ENCODE assay signal across 40 cellular contexts in the genomic region with DNA sequence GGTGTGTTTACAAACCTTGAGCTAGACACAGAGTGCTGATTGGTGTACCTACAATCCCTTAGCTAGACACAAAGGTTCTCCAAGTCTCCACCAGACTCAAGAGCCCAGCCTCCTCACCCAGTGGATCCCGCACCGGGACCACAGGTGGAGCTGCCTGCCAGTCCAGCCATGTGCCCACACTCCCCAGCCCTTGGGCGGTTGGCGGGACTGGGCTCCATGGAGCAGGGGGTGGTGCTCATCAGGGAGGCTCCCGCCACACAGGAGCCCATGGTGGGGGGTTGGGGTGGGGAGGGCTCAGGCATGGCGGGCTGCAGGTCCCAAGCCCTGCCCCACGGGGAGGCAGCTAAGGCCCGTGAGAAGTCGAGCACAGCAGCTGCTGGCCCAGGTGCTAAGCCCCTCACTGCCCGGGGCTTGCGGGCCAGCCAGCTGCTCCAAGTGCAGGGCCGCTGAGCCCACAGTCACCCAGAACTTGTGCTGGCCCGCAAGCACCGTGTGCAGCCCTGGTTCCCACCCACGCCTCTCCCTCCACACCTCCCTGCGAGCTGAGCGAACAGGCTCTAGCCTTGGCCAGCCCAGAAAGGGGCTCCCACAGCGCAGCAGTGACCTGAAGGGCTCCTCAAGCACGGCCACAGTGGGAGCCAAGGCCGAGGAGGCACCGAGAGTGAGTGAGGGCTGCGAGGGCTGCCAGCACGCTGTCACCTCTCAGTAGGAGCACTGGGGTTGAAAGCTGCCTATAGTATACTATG. TPM values are rescaled to one million over a fixed set of nuclear protein-coding genes. Genes with fewer than 3 reads are reported as not detected.
"Had no signal": no experiment of that assay in that cellular context is flagged by ENCODE, and none has a peak within 500 bp of the region (broad histone marks: within the 10 kb centered on the region; RNA-seq: fewer than 3 reads in every experiment).

No MANE protein-coding gene starts in this region.

- H3K4me3 ChIP-seq: adrenal gland, body of pancreas, breast epithelium had no signal

- H3K27ac ChIP-seq: adrenal gland, body of pancreas, brain microvascular endothelial cell, breast epithelium, VCaP had no signal

- H3K36me3 ChIP-seq: adrenal gland, brain microvascular endothelial cell, breast epithelium had no signal

- H3K27me3 Mint-ChIP-seq: activated B cell treated with CpG ODN at 0.5 μM for 24 hours; activated T-helper 17 cell treated with anti-CD3 and anti-CD28 coated beads, Interleukin-2, amount 50 U/mL, for 72 hours had no signal

- H3K9me3 Mint-ChIP-seq: activated CD4-positive, alpha-beta memory T cell treated with anti-CD3 and anti-CD28 coated beads for 36 hours; activated CD8-positive, alpha-beta T cell treated with anti-CD3 and anti-CD28 coated beads for 36 hours; activated T-helper 17 cell treated with anti-CD3 and anti-CD28 coated beads, Interleukin-2, amount 50 U/mL, for 72 hours had no signal

- H3K27me3 ChIP-seq: adrenal gland, body of pancreas, brain microvascular endothelial cell, breast epithelium had no signal

- DNase-seq: activated B cell treated with CpG ODN at 0.5 μM for 24 hours; activated CD4-positive, alpha-beta memory T cell treated with anti-CD3 and anti-CD28 coated beads for 36 hours; activated CD4-positive, alpha-beta T cell treated with anti-CD3 and anti-CD28 coated beads for 4 hours; activated CD4-positive, alpha-beta T cell treated with anti-CD3 and anti-CD28 coated beads, Interleukin-2, amount 10 ng/mL, durations not matched to agents 24 days and 14 days; activated CD4-positive, alpha-beta T cell treated with anti-CD3 and anti-CD28 coated beads, Interleukin-2, amount 50 U/mL, for 1 hour; activated CD4-positive, alpha-beta T cell treated with anti-CD3 and anti-CD28 coated beads, Interleukin-2, amount 50 U/mL, for 4 hours; activated CD4-positive, CD25-positive, alpha-beta regulatory T cell treated with anti-CD3 and anti-CD28 coated beads, Interleukin-2, amount 50 U/mL, for 72 hours; activated CD8-positive, alpha-beta memory T cell treated with anti-CD3 and anti-CD28 coated beads, Interleukin-2, amount 50 U/mL, for 4 hours; activated CD8-positive, alpha-beta T cell treated with anti-CD3 and anti-CD28 coated beads for 36 hours; activated effector memory CD4-positive, alpha-beta T cell treated with anti-CD3 and anti-CD28 coated beads, Interleukin-2, amount 50 U/mL, for 16 hours; activated gamma-delta T cell treated with Interleukin-2 at 50 U/mL for 16 hours; activated naive CD4-positive, alpha-beta T cell; activated naive CD4-positive, alpha-beta T cell treated with anti-CD3 and anti-CD28 coated beads for 36 hours; activated naive CD4-positive, alpha-beta T cell treated with anti-CD3 and anti-CD28 coated beads, Interleukin-2, amount 50 U/mL, for 16 hours; activated naive CD8-positive, alpha-beta T cell treated with anti-CD3 and anti-CD28 coated beads for 36 hours; activated T-cell treated with anti-CD3 and anti-CD28 coated beads for 4 hours; activated T-cell treated with anti-CD3 and anti-CD28 coated beads, Interleukin-2, amount 50 U/mL, for 1 hour; activated T-cell treated with anti-CD3 and anti-CD28 coated beads, Interleukin-2, amount 50 U/mL, for 4 hours; activated T-cell treated with anti-CD3 and anti-CD28 coated beads, Interleukin-2, amount 50 U/mL, for 72 hours; adrenal gland; amniotic stem cell; aorta; body of pancreas; brain microvascular endothelial cell; SW 1271; T-helper 1 cell; T-helper 2 cell; T-helper 9 cell had no signal

- FAIRE-seq: astrocyte, TTC549 had no signal

- H3K4me1 ChIP-seq: adrenal gland, body of pancreas, breast epithelium had no signal

- H3K4me1 Mint-ChIP-seq: central memory CD8-positive, alpha-beta T cell had no signal

- ATAC-seq: activated CD8-positive, alpha-beta T cell treated with anti-CD3 and anti-CD28 coated beads for 36 hours; activated naive CD4-positive, alpha-beta T cell treated with anti-CD3 and anti-CD28 coated beads, Interleukin-2, amount 50 U/mL, for 72 hours; activated T-cell treated with anti-CD3 and anti-CD28 coated beads, Interleukin-2, amount 50 U/mL, for 4 hours; activated T-cell treated with anti-CD3 and anti-CD28 coated beads, Interleukin-2, amount 50 U/mL, for 72 hours; activated T-helper 17 cell treated with anti-CD3 and anti-CD28 coated beads, Interleukin-2, amount 50 U/mL, for 72 hours; body of pancreas had no signal

- H3K4me3 Mint-ChIP-seq: activated B cell treated with CpG ODN at 0.5 μM for 24 hours; activated CD4-positive, alpha-beta memory T cell treated with anti-CD3 and anti-CD28 coated beads for 36 hours; activated CD4-positive, alpha-beta T cell treated with anti-CD3 and anti-CD28 coated beads, Interleukin-2, amount 10 ng/mL, durations not matched to agents 24 days and 14 days; activated CD8-positive, alpha-beta T cell treated with anti-CD3 and anti-CD28 coated beads for 36 hours; activated naive CD4-positive, alpha-beta T cell treated with anti-CD3 and anti-CD28 coated beads for 36 hours; activated naive CD8-positive, alpha-beta T cell treated with anti-CD3 and anti-CD28 coated beads for 36 hours; activated T-cell treated with anti-CD3 and anti-CD28 coated beads, Interleukin-2, amount 50 U/mL, for 4 hours; activated T-cell treated with anti-CD3 and anti-CD28 coated beads, Interleukin-2, amount 50 U/mL, for 72 hours; activated T-helper 1 cell treated with anti-CD3 and anti-CD28 coated beads, Interleukin-12 subunit alpha, Interleukin-12 subunit beta, Interleukin-2, Interleukin-4 antibody, amounts not matched to agents 30 ng/mL and 10 ng/mL and 1 ng/mL, durations not matched to agents 14 hours and 24 hours and 36 hours; activated T-helper 17 cell treated with anti-CD3 and anti-CD28 coated beads, Interleukin-2, amount 50 U/mL, for 72 hours; central memory CD8-positive, alpha-beta T cell; T-helper 1 cell treated with Interleukin-12 subunit alpha and Interleukin-12 subunit beta and Interleukin-4 antibody, amounts not matched to agents 30 μg/mL and 1 μg/mL, for 36 hours; T-helper 2 cell treated with Interferon-gamma antibody and Interleukin-4, amounts not matched to agents 5 μg/mL and 100 μg/mL, for 36 hours had no signal

- H3K27ac Mint-ChIP-seq: activated B cell treated with CpG ODN at 0.5 μM for 24 hours; activated CD4-positive, alpha-beta memory T cell treated with anti-CD3 and anti-CD28 coated beads for 36 hours; activated CD4-positive, alpha-beta T cell treated with anti-CD3 and anti-CD28 coated beads, Interleukin-2, amount 10 ng/mL, durations not matched to agents 24 days and 14 days; activated CD8-positive, alpha-beta T cell treated with anti-CD3 and anti-CD28 coated beads for 36 hours; activated naive CD4-positive, alpha-beta T cell treated with anti-CD3 and anti-CD28 coated beads for 36 hours; activated naive CD4-positive, alpha-beta T cell treated with anti-CD3 and anti-CD28 coated beads, Interleukin-2, amount 50 U/mL, for 72 hours; activated naive CD8-positive, alpha-beta T cell treated with anti-CD3 and anti-CD28 coated beads for 36 hours; activated T-cell treated with anti-CD3 and anti-CD28 coated beads, Interleukin-2, amount 50 U/mL, for 72 hours; activated T-helper 1 cell treated with anti-CD3 and anti-CD28 coated beads, Interleukin-12 subunit alpha, Interleukin-12 subunit beta, Interleukin-2, Interleukin-4 antibody, amounts not matched to agents 30 ng/mL and 10 ng/mL and 1 ng/mL, durations not matched to agents 14 hours and 24 hours and 36 hours; activated T-helper 17 cell treated with anti-CD3 and anti-CD28 coated beads, Interleukin-2, amount 50 U/mL, for 72 hours; T-helper 1 cell treated with Interleukin-12 subunit alpha and Interleukin-12 subunit beta and Interleukin-4 antibody, amounts not matched to agents 30 μg/mL and 1 μg/mL, for 36 hours; T-helper 2 cell treated with Interferon-gamma antibody and Interleukin-4, amounts not matched to agents 5 μg/mL and 100 μg/mL, for 36 hours had no signal

- H3K9me3 ChIP-seq: adrenal gland had no signal

RNA-seq across cellular contexts. Expression of a gene that starts 43.7 kb away (rescaled TPM):
- total RNA-seq: activated CD4-positive, alpha-beta T cell treated with anti-CD3 and anti-CD28 coated beads, Interleukin-2, amount 10 ng/mL, durations not matched to agents 24 days and 14 days; activated CD8-positive, alpha-beta memory T cell treated with anti-CD3 and anti-CD28 coated beads for 36 hours; activated CD8-positive, alpha-beta T cell treated with anti-CD3 and anti-CD28 coated beads for 36 hours; activated naive CD4-positive, alpha-beta T cell treated with anti-CD3 and anti-CD28 coated beads for 36 hours; activated naive CD4-positive, alpha-beta T cell treated with anti-CD3 and anti-CD28 coated beads, Interleukin-2, amount 50 U/mL, for 72 hours; activated naive CD8-positive, alpha-beta T cell treated with anti-CD3 and anti-CD28 coated beads for 36 hours; activated T-helper 1 cell treated with anti-CD3 and anti-CD28 coated beads, Interleukin-12 subunit alpha, Interleukin-12 subunit beta, Interleukin-2, Interleukin-4 antibody, amounts not matched to agents 30 ng/mL and 10 ng/mL and 1 ng/mL, durations not matched to agents 14 hours and 24 hours and 36 hours; aorta; astrocyte; breast epithelium; cardiac septum had no signal
- polyA plus RNA-seq: aorta had no signal
